In the genomic region with DNA sequence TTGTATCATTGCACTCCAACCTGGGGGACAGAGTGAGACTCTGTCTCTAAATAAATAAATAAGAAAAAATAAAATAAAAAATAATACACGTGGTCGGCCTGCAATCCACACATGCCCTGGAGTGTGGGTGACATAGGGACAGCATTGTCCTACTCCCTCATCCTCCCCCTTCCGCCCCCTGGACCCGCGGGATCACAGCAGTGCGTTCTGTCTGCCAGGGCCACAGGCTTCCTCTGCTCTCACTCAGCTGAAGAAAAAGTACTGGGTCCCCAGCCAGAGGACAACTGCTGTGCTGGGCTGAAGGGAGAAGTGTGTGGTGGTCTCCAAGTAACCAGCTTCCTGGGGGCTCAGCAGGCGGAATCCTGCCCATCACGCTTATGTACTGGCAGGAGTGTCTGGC, we compare ENCODE assay signal across 25 cellular contexts. TPM values are rescaled to one million over a fixed set of nuclear protein-coding genes. Genes with fewer than 3 reads are reported as not detected.
DNase-seq lines count a peak whose midpoint lies in the region; ATAC-seq and TF ChIP-seq lines count a peak whose summit lies in the region.
"Had no signal": no experiment of that assay in that cellular context is flagged by ENCODE, and none has a peak within 500 bp of the region (broad histone marks: within the 10 kb centered on the region; RNA-seq: fewer than 3 reads in every experiment).

No MANE protein-coding gene starts in this region.

- POLR2A ChIA-PET in RWPE1 (lab: Yijun Ruan, JAX; ENCODE audit: low non-redundant PET) = no interaction called here

- ATAC-seq in HG03045 (IDR thresholded peaks at IDR 0.05; ENCODE audit: unreplicated experiment) = no peak
- no peak for ATAC-seq in HG02970 (IDR thresholded peaks at IDR 0.05; ENCODE audit: low FRiP score, unreplicated experiment)
- ATAC-seq in activated T-cell treated with anti-CD3 and anti-CD28 coated beads, Interleukin-2, amount 50 U/mL, for 72 hours (replicated peaks in 1 of 2) = no peak
- ATAC-seq in foreskin keratinocyte = no peak
- ATAC-seq: GM12878, GM23338, K562, Right ventricle myocardium inferior had no signal

- H3K27ac ChIP-seq in RWPE1 (peak overlapping the region; percentile 44), foreskin keratinocyte (no peak overlapping the region)
- H3K27ac ChIP-seq: Peyer's patch had no signal

- H3K9me3 Mint-ChIP-seq in endothelial cell (ENCODE audit: unreplicated experiment) (no peaks in the 10 kb centered on the region), nephron (no peaks in the 10 kb centered on the region)
- no peaks in the 10 kb centered on the region for H3K9me3 Mint-ChIP-seq in activated T-cell treated with anti-CD3 and anti-CD28 coated beads, Interleukin-2, amount 50 U/mL, for 72 hours
- H3K9me3 Mint-ChIP-seq: GM23338, HFFc6 had no signal

- H3K4me3 Mint-ChIP-seq in endothelial cell (ENCODE audit: unreplicated experiment) (peak overlapping the region; percentile 26), nephron (no peak overlapping the region)
- H3K4me3 Mint-ChIP-seq in activated T-cell treated with anti-CD3 and anti-CD28 coated beads, Interleukin-2, amount 50 U/mL, for 72 hours = no peak overlapping the region
- H3K4me3 Mint-ChIP-seq: CD4-positive, alpha-beta memory T cell; GM23338; HFFc6 had no signal

- peaks cover under 1% of the 10 kb centered on the region for H3K4me1 ChIP-seq in foreskin keratinocyte

- H3K27ac Mint-ChIP-seq in endothelial cell (ENCODE audit: unreplicated experiment) (no peak overlapping the region), nephron (peak overlapping the region in 2 of 3 experiments; percentile 55 to 59)
- H3K27ac Mint-ChIP-seq in activated T-cell treated with anti-CD3 and anti-CD28 coated beads, Interleukin-2, amount 50 U/mL, for 72 hours = no peak overlapping the region
- H3K27ac Mint-ChIP-seq: GM23338, HFFc6 had no signal

- CTCF ChIA-PET in RWPE1 (lab: Yijun Ruan, JAX) = no interaction called here

- TF ChIP-seq CTCF in RWPE1 (conservative IDR thresholded peaks at IDR 0.05; ENCODE audit: low read depth) (no peak), endothelial cell (IDR thresholded peaks at IDR 0.05; ENCODE audit: unreplicated experiment) (no peak), nephron (IDR thresholded peaks at IDR 0.05; ENCODE audit: unreplicated experiment in 3 of 3) (no peak), foreskin keratinocyte (conservative IDR thresholded peaks at IDR 0.05) (no peak)

- no peaks in the 10 kb centered on the region for H3K27me3 ChIP-seq in foreskin keratinocyte
- H3K27me3 ChIP-seq: Peyer's patch had no signal

- DNase-seq in Ammon's horn (ENCODE audit: low spot score) (peak; percentile 46), RWPE1 (ENCODE audit: low spot score) (no peak), endothelial cell (ENCODE audit: low spot score) (no peak), foreskin keratinocyte (no peak)
- no peak for DNase-seq in activated T-cell treated with anti-CD3 and anti-CD28 coated beads, Interleukin-2, amount 50 U/mL, for 72 hours
- DNase-seq: Calu3; CD4-positive, alpha-beta memory T cell; DMS53; EL; HFFc6; NCI-H1105 treated with DMSO at 0.1 percent for 48 hours; NCI-H1694; NCI-H2081 treated with DMSO at 0.1 percent for 48 hours; NCI-H446 treated with DMSO at 0.1 percent for 48 hours; Peyer's patch had no signal

- H3K4me1 Mint-ChIP-seq in endothelial cell (ENCODE audit: unreplicated experiment) (peaks cover 5% of the 10 kb centered on the region), nephron (peaks cover 27% of the 10 kb centered on the region)
- peaks cover 17% of the 10 kb centered on the region for H3K4me1 Mint-ChIP-seq in activated T-cell treated with anti-CD3 and anti-CD28 coated beads, Interleukin-2, amount 50 U/mL, for 72 hours (ENCODE audit: low read depth)

- H3K27me3 Mint-ChIP-seq in endothelial cell (ENCODE audit: unreplicated experiment) = peaks cover 15% of the 10 kb centered on the region
- no peaks in the 10 kb centered on the region for H3K27me3 Mint-ChIP-seq in nephron (ENCODE audit: low read depth)
- no peaks in the 10 kb centered on the region for H3K27me3 Mint-ChIP-seq in activated T-cell treated with anti-CD3 and anti-CD28 coated beads, Interleukin-2, amount 50 U/mL, for 72 hours (ENCODE audit: low read depth)
- H3K27me3 Mint-ChIP-seq: CD4-positive, alpha-beta memory T cell had no signal

- peaks cover 9% of the 10 kb centered on the region for H3K36me3 Mint-ChIP-seq in endothelial cell (ENCODE audit: low read depth, unreplicated experiment)
- no peaks in the 10 kb centered on the region for H3K36me3 Mint-ChIP-seq in nephron (ENCODE audit: low read depth)
- peaks cover 0 to 2% of the 10 kb centered on the region in 2 donors for H3K36me3 Mint-ChIP-seq in activated T-cell treated with anti-CD3 and anti-CD28 coated beads, Interleukin-2, amount 50 U/mL, for 72 hours (ENCODE audit: insufficient read depth in 2 of 2)

RNA-seq across cellular contexts. Expression of gene BCAT2, which starts 6.3 kb away (rescaled TPM):
- total RNA-seq in endothelial cell (ENCODE audit: unreplicated experiment) (35.0 TPM), foreskin keratinocyte (40.9 and 42.9 TPM in 2 replicates)
- total RNA-seq in activated T-cell treated with anti-CD3 and anti-CD28 coated beads, Interleukin-2, amount 50 U/mL, for 72 hours = 10 to 100 TPM; 42.1 to 49.5 TPM
- 52.5 and 56.8 TPM in 2 replicates for polyA plus RNA-seq in foreskin keratinocyte

RNA-seq across cellular contexts. Expression of gene HSD17B14, which starts 31.8 kb away (rescaled TPM):
- 65.6 TPM for total RNA-seq in endothelial cell (ENCODE audit: unreplicated experiment)
- 1 to 10 TPM; 2.0 to 3.2 TPM for total RNA-seq in activated T-cell treated with anti-CD3 and anti-CD28 coated beads, Interleukin-2, amount 50 U/mL, for 72 hours
- total RNA-seq in foreskin keratinocyte = 4.0 and 4.4 TPM in 2 replicates
- polyA plus RNA-seq in foreskin keratinocyte = 7.6 and 9.6 TPM in 2 replicates
- polyA plus RNA-seq: K562 had no signal

RNA-seq across cellular contexts. Expression of gene FGF21, which starts 49.2 kb away (rescaled TPM):
- total RNA-seq in endothelial cell (ENCODE audit: unreplicated experiment) (not detected), foreskin keratinocyte (not detected in 2 replicates)
- total RNA-seq in activated T-cell treated with anti-CD3 and anti-CD28 coated beads, Interleukin-2, amount 50 U/mL, for 72 hours = not detected
- not detected in 2 replicates for polyA plus RNA-seq in foreskin keratinocyte
- total RNA-seq: A172; Calu3; CD4-positive, alpha-beta memory T cell; GM12878; HFFc6; Peyer's patch; Right ventricle myocardium inferior; SK-MEL-5 had no signal
- polyA plus RNA-seq: BJ; CD4-positive, alpha-beta memory T cell; GM12878 had no signal

RNA-seq across cellular contexts. Expression of gene FUT1, which starts 52.1 kb away (rescaled TPM):
- 5.7 TPM for total RNA-seq in endothelial cell (ENCODE audit: unreplicated experiment)
- total RNA-seq in activated T-cell treated with anti-CD3 and anti-CD28 coated beads, Interleukin-2, amount 50 U/mL, for 72 hours = under 1 TPM; 0.29 to 0.32 TPM
- total RNA-seq in foreskin keratinocyte = 8.0 and 8.2 TPM in 2 replicates
- polyA plus RNA-seq in foreskin keratinocyte = 3.9 and 4.0 TPM in 2 replicates
- total RNA-seq: GM12878 had no signal

RNA-seq across cellular contexts. Expression of gene IZUMO1, which starts 57.8 kb away (rescaled TPM):
- 3.3 TPM for total RNA-seq in endothelial cell (ENCODE audit: unreplicated experiment)
- total RNA-seq in activated T-cell treated with anti-CD3 and anti-CD28 coated beads, Interleukin-2, amount 50 U/mL, for 72 hours = under 1 TPM; 0.14 to 0.32 TPM
- 0.28 and 0.58 TPM in 2 replicates for total RNA-seq in foreskin keratinocyte
- 0.07 and 0.18 TPM in 2 replicates for polyA plus RNA-seq in foreskin keratinocyte
- total RNA-seq: A172; CD4-positive, alpha-beta memory T cell; GM12878; HFFc6; Peyer's patch; SK-MEL-5 had no signal
- polyA plus RNA-seq: BJ; CD4-positive, alpha-beta memory T cell; GM12878 had no signal

Comparison
In these comparisons a context has a peak if more than half of its experiments do, and no peak if none do; other contexts are left out.
1. H3K27ac Mint-ChIP-seq: peak in nephron (2 of 3); none in endothelial cell (single experiment) and activated T-cell treated with anti-CD3 and anti-CD28 coated beads, Interleukin-2, amount 50 U/mL, for 72 hours (single experiment).
2. RNA of gene HSD17B14, which starts 31.8 kb away (total RNA-seq): 65.6 TPM in endothelial cell (single experiment); 4.0 to 4.4 TPM in foreskin keratinocyte and 2.0 to 3.2 TPM in activated T-cell treated with anti-CD3 and anti-CD28 coated beads, Interleukin-2, amount 50 U/mL, for 72 hours; every median in the first group is over 10 times any median in the second.